Comparison of ENCODE assay signal across 24 cellular contexts in genomic region chr1:201568258-201568657, GRCh38.
"Had no signal": no experiment of that assay in that cellular context is flagged by ENCODE, and none has a peak within 500 bp of the region (broad histone marks: within the 10 kb centered on the region; RNA-seq: fewer than 3 reads in every experiment).

No MANE protein-coding gene starts in this region.

- H3K27ac ChIP-seq: cardiac muscle cell, SJCRH30, VCaP had no signal

- H3K36me3 ChIP-seq: cardiac muscle cell had no signal

- ATAC-seq: activated naive CD4-positive, alpha-beta T cell treated with anti-CD3 and anti-CD28 coated beads, Interleukin-2, amount 50 U/mL, for 72 hours; activated naive CD8-positive, alpha-beta T cell treated with anti-CD3 and anti-CD28 coated beads, Interleukin-2, amount 50 U/mL, for 24 hours; activated T-cell treated with anti-CD3 and anti-CD28 coated beads, Interleukin-2, amount 50 U/mL, for 4 hours had no signal

- H3K4me3 ChIP-seq: cardiac muscle cell, MG63, SJCRH30 had no signal

- H3K9ac ChIP-seq: SK-N-SH had no signal

- H3K9me3 ChIP-seq: MG63, SJCRH30, SK-N-SH had no signal

- DNase-seq: activated CD4-positive, alpha-beta memory T cell treated with anti-CD3 and anti-CD28 coated beads for 36 hours; activated CD4-positive, alpha-beta T cell treated with anti-CD3 and anti-CD28 coated beads, Interleukin-2, amount 10 ng/mL, durations not matched to agents 7 days and 5 days; activated CD4-positive, CD25-positive, alpha-beta regulatory T cell; activated CD8-positive, alpha-beta memory T cell treated with anti-CD3 and anti-CD28 coated beads for 24 hours; activated effector memory CD4-positive, alpha-beta T cell treated with anti-CD3 and anti-CD28 coated beads, Interleukin-2, amount 50 U/mL, for 16 hours; activated naive CD4-positive, alpha-beta T cell treated with Interleukin-2 at 50 U/mL for 16 hours; activated naive CD8-positive, alpha-beta T cell treated with anti-CD3 and anti-CD28 coated beads, Interleukin-2, amount 50 U/mL, for 24 hours; activated T-cell treated with anti-CD3 and anti-CD28 coated beads, Interleukin-2, amount 50 U/mL, for 4 hours; amniotic stem cell; MG63; NCI-H1105; NCI-H1436; NCI-H1694 treated with DMSO at 0.1 percent for 48 hours; NCI-H2029 treated with DMSO at 0.1 percent for 48 hours; NCI-H345; NCI-H510A; NCI-H526 treated with DMSO at 0.1 percent for 48 hours; NCI-H82; SJCRH30; SK-N-SH; T-helper 1 cell had no signal

- H3K4me2 ChIP-seq: SK-N-SH had no signal

- H3K27me3 ChIP-seq: cardiac muscle cell, MG63, SJCRH30 had no signal
